In genomic region chr20:19968488-19969073, GRCh38 we compare ENCODE assay signal across 13 cellular contexts. TPM values are rescaled to one million over a fixed set of nuclear protein-coding genes. Genes with fewer than 3 reads are reported as not detected.
A peak's percentile ranks its signal among the peaks of the same experiment; 100 is the strongest.
DNase-seq lines count a peak whose midpoint lies in the region; ATAC-seq and TF ChIP-seq lines count a peak whose summit lies in the region.
"Had no signal": no experiment of that assay in that cellular context is flagged by ENCODE, and none has a peak within 500 bp of the region (broad histone marks: within the 10 kb centered on the region; RNA-seq: fewer than 3 reads in every experiment).

No MANE protein-coding gene starts in this region.

- in situ Hi-C loops in IMR-90 (cut with MboI; ENCODE audit: low sequenced_read_pairs), result no loop called here

- H3K18ac ChIP-seq in IMR-90 (ENCODE audit: low read depth, low read length), result no peak overlapping the region

- H4K91ac ChIP-seq in IMR-90 (ENCODE audit: insufficient read depth, low read depth, low read length), result no peak overlapping the region

- H3K27me3 ChIP-seq in CD4-positive, alpha-beta T cell (ENCODE audit: control insufficient read depth, insufficient read depth, low read length), result no peaks in the 10 kb centered on the region
- no peaks in the 10 kb centered on the region for H3K27me3 ChIP-seq in IMR-90 (ENCODE audit: control insufficient read depth, insufficient read depth, low read length)

- H3K36me3 Mint-ChIP-seq in CD4-positive, alpha-beta T cell (ENCODE audit: low read depth), result no peaks in the 10 kb centered on the region

- DNase-seq in CD4-positive, alpha-beta T cell, result no peak
- DNase-seq in IMR-90 (no peak), SW480 (ENCODE audit: low spot score) (peak; percentile 99), islet precursor cell (peak; percentile 85), NCI-H2171 (lab: John Stamatoyannopoulos, UW) (no peak)
- DNase-seq in stimulated activated CD4-positive, alpha-beta T cell treated with anti-CD3 and anti-CD28 coated beads, Interleukin-2, amount 100 ng/mL, for 48 hours, result no peak
- DNase-seq in activated CD4-positive, alpha-beta T cell treated with anti-CD3 and anti-CD28 coated beads for 4 hours, result no peak
- DNase-seq: AML-193, anterior cingulate cortex, DMS53, Karpas-422, NCI-H1694 had no signal

- H2AK9ac ChIP-seq in IMR-90 (replicated peaks; ENCODE audit: low read depth, low read length, poor library complexity), result no peak overlapping the region

- BruUV-seq in IMR-90 (replicated peaks; lab: Mats Ljungman, UMichigan), result no TSS peak

- H3K9me1 ChIP-seq in IMR-90 (ENCODE audit: insufficient read depth, low read length), result peaks cover 28% of the 10 kb centered on the region

- H2BK15ac ChIP-seq in IMR-90 (ENCODE audit: low read depth, low read length), result 0 out of 3 replicates have a peak overlapping the region, but pooled peaks have one; percentile 17

- intact Hi-C loops in CD4-positive, alpha-beta T cell (cut with DNase I, micrococcal nuclease), result no loop called here
- intact Hi-C loops in IMR-90 (cut with micrococcal nuclease), result no loop called here

- H3K9me3 ChIP-seq in CD4-positive, alpha-beta T cell (ENCODE audit: control insufficient read depth, low read length), result no peaks in the 10 kb centered on the region
- no peaks in the 10 kb centered on the region for H3K9me3 ChIP-seq in IMR-90 (ENCODE audit: control insufficient read depth, insufficient read depth, low read length)

- no peak overlapping the region for H3K4me3 ChIP-seq in IMR-90 (ENCODE audit: insufficient read depth, low read depth, low read length)

- H3K27ac Mint-ChIP-seq in CD4-positive, alpha-beta T cell, result peak overlapping the region; percentile 21
- H3K27ac Mint-ChIP-seq: nephron had no signal

- H3K56ac ChIP-seq in IMR-90 (ENCODE audit: extremely low read depth, insufficient read depth, low read length), result no peak overlapping the region

- no peaks in the 10 kb centered on the region for H3K9me3 Mint-ChIP-seq in CD4-positive, alpha-beta T cell
- H3K9me3 Mint-ChIP-seq: nephron had no signal

- H4K8ac ChIP-seq in IMR-90 (ENCODE audit: low read depth in 2 of 2, low read length in 2 of 2), result no peak overlapping the region

- H2BK20ac ChIP-seq in IMR-90 (ENCODE audit: low read depth, low read length), result no peak overlapping the region

- H4K5ac ChIP-seq in IMR-90 (ENCODE audit: low read depth, low read length), result no peak overlapping the region

- dilution Hi-C loops in IMR-90 (cut with HindIII; ENCODE audit: low sequenced_read_pairs, unreplicated experiment), result no loop called here

- H3K4me2 ChIP-seq in IMR-90 (ENCODE audit: low read depth, low read length), result no peak overlapping the region

- peak; percentile 71 for ATAC-seq in CD4-positive, alpha-beta T cell (ENCODE audit: poor library complexity)
- no peak for ATAC-seq in IMR-90 (ENCODE audit: low read depth)

- no peak overlapping the region for H3K4ac ChIP-seq in IMR-90 (ENCODE audit: low read depth, low read length)

- CTCF ChIA-PET in CD4-positive, alpha-beta T cell (lab: Charles Lee), result interaction anchor here (1.0 kb wide), 1 partner anchor 8 kb away, joined by 3 read pairs; no protein-coding TSS in a partner anchor
- CTCF ChIA-PET in IMR-90 (lab: Yijun Ruan, JAX), result no interaction called here

- H3K14ac ChIP-seq in IMR-90 (replicated peaks; ENCODE audit: low read depth, low read length), result no peak overlapping the region

- no peak overlapping the region for H2AK5ac ChIP-seq in IMR-90 (ENCODE audit: low read depth, low read length)

- no peak overlapping the region for H2BK5ac ChIP-seq in IMR-90 (ENCODE audit: low read depth, low read length, poor library complexity, severe bottlenecking)

- no peak overlapping the region for H2BK120ac ChIP-seq in IMR-90 (ENCODE audit: low read depth, low read length)

- TF ChIP-seq POLR2A in IMR-90 (IDR thresholded peaks at IDR 0.05; ENCODE audit: low read depth, low read length), result no peak

- H3K9ac ChIP-seq in IMR-90 (ENCODE audit: low read depth, low read length), result no peak overlapping the region

- peak overlapping the region; percentile 9 for H3K4me3 Mint-ChIP-seq in CD4-positive, alpha-beta T cell
- H3K4me3 Mint-ChIP-seq: nephron had no signal

- peaks cover 24% of the 10 kb centered on the region for H3K4me1 Mint-ChIP-seq in CD4-positive, alpha-beta T cell (ENCODE audit: low read depth)

- H3K27me3 Mint-ChIP-seq in CD4-positive, alpha-beta T cell, result peaks cover 4% of the 10 kb centered on the region

- no peak overlapping the region; the same call in 1 of the 2 replicates for H3K23ac ChIP-seq in IMR-90 (ENCODE audit: low read depth, low read length)

- TF ChIP-seq CTCF in CD4-positive, alpha-beta T cell (IDR thresholded peaks at IDR 0.05), result no peak
- TF ChIP-seq CTCF in IMR-90 (conservative IDR thresholded peaks at IDR 0.05; ENCODE audit: low read depth, low read length), result no peak

- no peak overlapping the region for H3K27ac ChIP-seq in CD4-positive, alpha-beta T cell (ENCODE audit: low read depth, low read length)
- no peak overlapping the region for H3K27ac ChIP-seq in IMR-90 (ENCODE audit: insufficient read depth, low read length)

- H3K79me1 ChIP-seq in IMR-90 (ENCODE audit: low read depth in 1 of 2, low read length in 2 of 2), result peaks cover 24 to 78% of the 10 kb centered on the region in 2 experiments

- no CpG with 5 or more reads among the region's 4 CpGs for WGBS in IMR-90 (ENCODE audit: extremely low coverage in 2 of 2, insufficient read length in 1 of 2), 2 experiments

- TF ChIP-seq RAD21 in IMR-90 (IDR thresholded peaks at IDR 0.05; ENCODE audit: low read length), result no peak

- peaks cover 31% of the 10 kb centered on the region for H3K36me3 ChIP-seq in IMR-90 (ENCODE audit: control insufficient read depth, insufficient read depth, low read length)

- no peak overlapping the region for H2AFZ ChIP-seq in IMR-90 (replicated peaks; ENCODE audit: low read length, poor library complexity)

- peaks cover 22% of the 10 kb centered on the region for H3K4me1 ChIP-seq in IMR-90 (ENCODE audit: control insufficient read depth, insufficient read depth, low read length)

- H4K20me1 ChIP-seq in IMR-90 (ENCODE audit: insufficient read depth, low read length), result peaks cover 6% of the 10 kb centered on the region; the same call in 1 of the 2 replicates

- POLR2A ChIA-PET in CD4-positive, alpha-beta T cell (lab: Charles Lee), result interaction anchor here (0.9 to 1.7 kb wide), 3 partner anchors 8 to 48 kb away, joined by 3 to 4 read pairs (median 3); partner anchors contain the start of gene NAA20
- POLR2A ChIA-PET in IMR-90 (lab: Charles Lee; ENCODE audit: unreplicated experiment), result no interaction called here

TF ChIP-seq in IMR-90, 13 proteins besides CTCF, POLR2A, EP300 and RAD21:
- no peak for TF ChIP-seq RFX5 (IDR thresholded peaks at IDR 0.05; ENCODE audit: low read depth, low read length)
- TF ChIP-seq, protein P1, sequence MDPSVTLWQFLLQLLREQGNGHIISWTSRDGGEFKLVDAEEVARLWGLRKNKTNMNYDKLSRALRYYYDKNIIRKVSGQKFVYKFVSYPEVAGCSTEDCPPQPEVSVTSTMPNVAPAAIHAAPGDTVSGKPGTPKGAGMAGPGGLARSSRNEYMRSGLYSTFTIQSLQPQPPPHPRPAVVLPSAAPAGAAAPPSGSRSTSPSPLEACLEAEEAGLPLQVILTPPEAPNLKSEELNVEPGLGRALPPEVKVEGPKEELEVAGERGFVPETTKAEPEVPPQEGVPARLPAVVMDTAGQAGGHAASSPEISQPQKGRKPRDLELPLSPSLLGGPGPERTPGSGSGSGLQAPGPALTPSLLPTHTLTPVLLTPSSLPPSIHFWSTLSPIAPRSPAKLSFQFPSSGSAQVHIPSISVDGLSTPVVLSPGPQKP (IDR thresholded peaks at IDR 0.05; ENCODE audit: borderline replicate concordance, low read depth, low read length), result no peak
- no peak for TF ChIP-seq CEBPB (IDR thresholded peaks at IDR 0.05; ENCODE audit: low read depth, low read length)
- TF ChIP-seq CHD1 (IDR thresholded peaks at IDR 0.05; ENCODE audit: low read depth, low read length), result no peak
- no peak for TF ChIP-seq MAFK (IDR thresholded peaks at IDR 0.05; ENCODE audit: low read depth, low read length)
- TF ChIP-seq SMC3 (IDR thresholded peaks at IDR 0.05; ENCODE audit: low read depth, low read length), result no peak

RNA-seq across cellular contexts. Expression of gene NAA20, which starts 48.6 kb away (rescaled TPM):
- total RNA-seq in CD4-positive, alpha-beta T cell, result 10 to 100 TPM; 18.8 to 18.9 TPM
- total RNA-seq in IMR-90 (2012; rRNA removed), result 35.7 and 59.7 TPM in 2 replicates
- 50.9 and 58.8 TPM in 2 replicates for polyA plus RNA-seq in IMR-90 (2012; rRNA removed)
- polyA plus RNA-seq in IMR-90 (2012; cell fraction: cytosol; rRNA removed), result 22.3 and 26.0 TPM in 2 replicates
- 10.2 and 27.2 TPM in 2 replicates for polyA plus RNA-seq in IMR-90 (2012; cell fraction: nucleus; rRNA removed; ENCODE audit: low replicate concordance)

Comparison
In these comparisons a context has a peak if more than half of its experiments do, and no peak if none do; other contexts are left out.
1. DNase-seq: peak in SW480 (single experiment) and islet precursor cell (single experiment); none in CD4-positive, alpha-beta T cell (0 of 10), IMR-90 (single experiment), NCI-H2171 (single experiment), stimulated activated CD4-positive, alpha-beta T cell treated with anti-CD3 and anti-CD28 coated beads, Interleukin-2, amount 100 ng/mL, for 48 hours (0 of 2) and activated CD4-positive, alpha-beta T cell treated with anti-CD3 and anti-CD28 coated beads for 4 hours (0 of 2).